ENCODE assay signal across 8 cellular contexts in genomic region chr12:14365294-14366210, GRCh38. TPM values are rescaled to one million over a fixed set of nuclear protein-coding genes. Genes with fewer than 3 reads are reported as not detected.
DNase-seq lines count a peak whose midpoint lies in the region; ATAC-seq and TF ChIP-seq lines count a peak whose summit lies in the region.

Gene ATF7IP, plus strand, starts transcription at chr12:14365682. Its CDS starts 58,234 bp downstream, at chr12:14423916.

- peaks cover 15% of the 10 kb centered on the region for H3K4me1 ChIP-seq in lower lobe of right lung

- H3K27me3 ChIP-seq in lower lobe of right lung (ENCODE audit: low read depth) = no peaks in the 10 kb centered on the region

- peak; percentile 24 for TF ChIP-seq CTCF in lower lobe of right lung (IDR thresholded peaks at IDR 0.05)

- H3K36me3 ChIP-seq in lower lobe of right lung = no peaks in the 10 kb centered on the region

- ATAC-seq in GM19372 (IDR thresholded peaks at IDR 0.05; ENCODE audit: low read depth, unreplicated experiment) (peak; percentile 55), HG03558 (IDR thresholded peaks at IDR 0.05; ENCODE audit: extremely low read depth, unreplicated experiment) (peak; percentile 38), lower lobe of right lung (peak; percentile 97 to 99)

- intact Hi-C loops in lower lobe of right lung (cut with DNase I) = loop anchor here (10.0 kb wide), 1 partner anchor 101 kb away; no protein-coding TSS in a partner anchor

- no peaks in the 10 kb centered on the region for H3K9me3 ChIP-seq in lower lobe of right lung

- H3K27ac ChIP-seq in lower lobe of right lung = peak within 1 kb of the TSS; percentile 98

- DNase-seq in CD1c-positive myeloid dendritic cell (ENCODE audit: extremely low spot score) = peak; percentile 99
- peak; percentile 94 for DNase-seq in NCI-H82 treated with DMSO at 0.1 percent for 48 hours (lab: John Stamatoyannopoulos, UW; ENCODE audit: unreplicated experiment)
- DNase-seq in activated CD8-positive, alpha-beta memory T cell treated with anti-CD3 and anti-CD28 coated beads for 1 hour (ENCODE audit: extremely low read depth in 1 of 2, low read depth in 1 of 2) = peak; percentile 89 to 92
- peak; percentile 89 for DNase-seq in effector CD4-positive, alpha-beta T cell
- DNase-seq in lower lobe of right lung = peak; percentile 96
- DNase-seq in stimulated activated CD4-positive, alpha-beta T cell treated with anti-CD3 and anti-CD28 coated beads, TNF-alpha, amount 100 ng/mL, for 24 hours (ENCODE audit: low read depth in 3 of 3) = peak; percentile 91 to 94 (median 91)

- peak within 1 kb of the TSS; percentile 69 for H3K4me3 ChIP-seq in lower lobe of right lung

RNA-seq across cellular contexts. Expression of gene ATF7IP, which starts in this region (rescaled TPM):
- total RNA-seq in lower lobe of right lung = 76.9 TPM

Comparison
In these comparisons a context has a peak if more than half of its experiments do, and no peak if none do; other contexts are left out.
1. Peak in every context shown above with its lines: DNase-seq, ATAC-seq, H3K4me3 ChIP-seq and H3K27ac ChIP-seq.
2. ATAC-seq: peak in every context shown above with its lines; median percentile 98 in lower lobe of right lung; 55 in GM19372; 38 in HG03558.